19 cellular contexts compared by ENCODE assay signal in genomic region chr13:43244482-43244881, GRCh38.
"Had no signal": no experiment of that assay in that cellular context is flagged by ENCODE, and none has a peak within 500 bp of the region (broad histone marks: within the 10 kb centered on the region; RNA-seq: fewer than 3 reads in every experiment).

No MANE protein-coding gene starts in this region.

- H3K9me3 ChIP-seq: colonic mucosa, lower lobe of right lung, pancreas, stomach, testis, upper lobe of left lung had no signal

- FAIRE-seq: pancreas had no signal

- H2AFZ ChIP-seq: neural progenitor cell had no signal

- H3K27ac ChIP-seq: colonic mucosa, lower lobe of right lung, neural progenitor cell, pancreas, stomach, testis, upper lobe of left lung had no signal

- DNase-seq: activated CD4-positive, alpha-beta T cell treated with anti-CD3 and anti-CD28 coated beads, Interleukin-2, amount 10 ng/mL, durations not matched to agents 7 days and 5 days; activated CD4-positive, CD25-positive, alpha-beta regulatory T cell; activated gamma-delta T cell treated with Interleukin-2 at 50 U/mL for 16 hours; activated naive CD8-positive, alpha-beta T cell treated with anti-CD3 and anti-CD28 coated beads for 36 hours; amygdala; central memory CD4-positive, alpha-beta T cell; colonic mucosa; foreskin melanocyte; head of caudate nucleus; left cardiac atrium; lower lobe of right lung; midbrain; pancreas; stimulated activated CD4-positive, alpha-beta T cell treated with anti-CD3 and anti-CD28 coated beads, Interleukin-1b, Interleukin-23, amount 100 ng/mL, for 48 hours; stomach; testis; upper lobe of left lung had no signal

- H3K4me1 ChIP-seq: colonic mucosa, lower lobe of right lung, neural progenitor cell, pancreas, stomach, testis, upper lobe of left lung had no signal

- H3K4me2 ChIP-seq: neural progenitor cell had no signal

- H3K4me3 ChIP-seq: colonic mucosa, lower lobe of right lung, neural progenitor cell, pancreas, stomach, testis, upper lobe of left lung had no signal

- H3K36me3 ChIP-seq: colonic mucosa, lower lobe of right lung, neural progenitor cell, pancreas, stomach, upper lobe of left lung had no signal

- H3K9ac ChIP-seq: neural progenitor cell had no signal

- ATAC-seq: left cardiac atrium, lower lobe of right lung, pancreas, sciatic nerve had no signal

- H3K27me3 ChIP-seq: colonic mucosa, neural progenitor cell, pancreas, stomach, testis, upper lobe of left lung had no signal
